13 cellular contexts compared by ENCODE assay signal in the genomic region with DNA sequence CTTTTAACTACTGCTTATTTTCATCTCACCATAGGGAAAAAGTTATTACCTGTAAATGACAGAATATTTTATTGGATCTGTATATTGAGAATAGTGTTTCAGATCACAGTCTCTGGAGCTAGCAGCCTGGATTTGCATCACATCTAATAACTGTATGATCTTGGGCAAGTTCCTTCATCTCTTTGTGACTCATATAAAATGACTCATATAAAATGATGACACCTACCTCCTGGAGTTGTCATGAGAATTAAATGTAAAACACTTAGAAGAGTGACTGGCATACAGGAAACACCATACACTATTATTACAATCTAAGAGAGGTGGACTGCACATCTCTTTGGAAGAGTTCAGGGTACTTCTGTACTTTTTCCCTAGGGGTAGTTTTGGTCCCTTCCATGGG.
DNase-seq lines count a peak whose midpoint lies in the region; ATAC-seq and TF ChIP-seq lines count a peak whose summit lies in the region.
"Had no signal": no experiment of that assay in that cellular context is flagged by ENCODE, and none has a peak within 500 bp of the region (broad histone marks: within the 10 kb centered on the region; RNA-seq: fewer than 3 reads in every experiment).

No MANE protein-coding gene starts in this region.

- TF ChIP-seq CTCF in lower lobe of right lung (IDR thresholded peaks at IDR 0.05): no peak

- no peak overlapping the region for H4K91ac ChIP-seq in mesenchymal stem cell (ENCODE audit: low read length)

- no peak overlapping the region for H3K4me2 ChIP-seq in mesenchymal stem cell (ENCODE audit: low read length, poor library complexity, severe bottlenecking)

- no peak overlapping the region for H3K18ac ChIP-seq in mesenchymal stem cell (ENCODE audit: low read depth in 1 of 2, low read length in 2 of 2)

- no peaks in the 10 kb centered on the region for H3K27me3 Mint-ChIP-seq in activated T-cell treated with anti-CD3 and anti-CD28 coated beads, Interleukin-2, amount 50 U/mL, for 4 hours (ENCODE audit: low read depth)
- H3K27me3 Mint-ChIP-seq: B cell had no signal

- H3K36me3 ChIP-seq in mesenchymal stem cell (ENCODE audit: control insufficient read depth in 1 of 2, insufficient read depth in 2 of 2, low read depth in 1 of 2, low read length in 2 of 2) (no peaks in the 10 kb centered on the region), lower lobe of right lung (no peaks in the 10 kb centered on the region)

- H3K9me3 ChIP-seq in mesenchymal stem cell (ENCODE audit: control insufficient read depth, low read length): no peaks in the 10 kb centered on the region
- H3K9me3 ChIP-seq in lower lobe of right lung: no peaks in the 10 kb centered on the region

- no peak overlapping the region for H4K8ac ChIP-seq in mesenchymal stem cell (ENCODE audit: low read length)

- H3K4me1 Mint-ChIP-seq in activated T-cell treated with anti-CD3 and anti-CD28 coated beads, Interleukin-2, amount 50 U/mL, for 4 hours (ENCODE audit: low read depth): no peaks in the 10 kb centered on the region
- H3K4me1 Mint-ChIP-seq: B cell had no signal

- intact Hi-C loops in lower lobe of right lung (cut with DNase I): no loop called here

- ATAC-seq in activated T-cell treated with anti-CD3 and anti-CD28 coated beads, Interleukin-2, amount 50 U/mL, for 4 hours: peak; percentile 32 to 40
- no peak for ATAC-seq in HG03354 (IDR thresholded peaks at IDR 0.05; ENCODE audit: poor library complexity, severe bottlenecking, unreplicated experiment)
- ATAC-seq in lower lobe of right lung: no peak

- H3K4me1 ChIP-seq in mesenchymal stem cell (ENCODE audit: control insufficient read depth, insufficient read depth, low read depth, low read length): no peaks in the 10 kb centered on the region
- no peaks in the 10 kb centered on the region for H3K4me1 ChIP-seq in lower lobe of right lung

- H3K23ac ChIP-seq in mesenchymal stem cell (ENCODE audit: low read length in 2 of 2): no peak overlapping the region

- no peak overlapping the region for H3K4me3 Mint-ChIP-seq in activated T-cell treated with anti-CD3 and anti-CD28 coated beads, Interleukin-2, amount 50 U/mL, for 4 hours
- H3K4me3 Mint-ChIP-seq: B cell had no signal

- no peak overlapping the region for H2BK120ac ChIP-seq in mesenchymal stem cell (ENCODE audit: low read depth, low read length)

- H2BK15ac ChIP-seq in mesenchymal stem cell (ENCODE audit: low read depth, poor library complexity, severe bottlenecking): no peak overlapping the region

- no peak overlapping the region for H3K4ac ChIP-seq in mesenchymal stem cell (ENCODE audit: low read depth in 1 of 2, low read length in 2 of 2)

- H3K27ac ChIP-seq in mesenchymal stem cell (ENCODE audit: low read length, poor library complexity, severe bottlenecking): no peak overlapping the region
- H3K27ac ChIP-seq in lower lobe of right lung: no peak overlapping the region

- no peak overlapping the region for H3K14ac ChIP-seq in mesenchymal stem cell (ENCODE audit: low read length in 2 of 2)

- H3K9ac ChIP-seq in mesenchymal stem cell (ENCODE audit: low read length): no peak overlapping the region

- peaks cover 10% of the 10 kb centered on the region for H3K79me1 ChIP-seq in mesenchymal stem cell (replicated peaks; ENCODE audit: low read length, poor library complexity, severe bottlenecking)

- H2AK5ac ChIP-seq in mesenchymal stem cell (ENCODE audit: low read length, severe bottlenecking): no peak overlapping the region

- H3K4me3 ChIP-seq in mesenchymal stem cell (ENCODE audit: insufficient read depth in 1 of 2, low read depth in 1 of 2, low read length in 2 of 2) (no peak overlapping the region), lower lobe of right lung (no peak overlapping the region)

- DNase-seq in activated T-cell treated with anti-CD3 and anti-CD28 coated beads, Interleukin-2, amount 50 U/mL, for 4 hours: no peak
- no peak for DNase-seq in activated T-cell treated with anti-CD3 and anti-CD28 coated beads, Interleukin-2, amount 50 U/mL, for 1 hour
- peak; percentile 4 for DNase-seq in NCI-H69 (lab: John Stamatoyannopoulos, UW)
- peak; percentile 61 for DNase-seq in fibroblast of gingiva (ENCODE audit: low read depth)
- DNase-seq in stromal cell of bone marrow (ENCODE audit: low read depth): peak; percentile 59
- DNase-seq in mesenchymal stem cell: no peak
- no peak for DNase-seq in lower lobe of right lung
- DNase-seq: activated CD8-positive, alpha-beta memory T cell treated with anti-CD3 and anti-CD28 coated beads, Interleukin-2, amount 50 U/mL, for 48 hours; NCI-H2227 treated with DMSO at 0.1 percent for 48 hours; posterior cingulate gyrus; SHP77 had no signal

- H3K27me3 ChIP-seq in mesenchymal stem cell (ENCODE audit: control insufficient read depth in 1 of 2, insufficient read depth in 1 of 2, low read length in 2 of 2) (no peaks in the 10 kb centered on the region), lower lobe of right lung (ENCODE audit: low read depth) (no peaks in the 10 kb centered on the region)

- H3K36me3 Mint-ChIP-seq in activated T-cell treated with anti-CD3 and anti-CD28 coated beads, Interleukin-2, amount 50 U/mL, for 4 hours (ENCODE audit: insufficient read depth): no peaks in the 10 kb centered on the region

- H2BK12ac ChIP-seq in mesenchymal stem cell (ENCODE audit: low read length in 2 of 2): no peak overlapping the region

- H3K9me3 Mint-ChIP-seq in activated T-cell treated with anti-CD3 and anti-CD28 coated beads, Interleukin-2, amount 50 U/mL, for 4 hours: peaks cover 17% of the 10 kb centered on the region

- no peak overlapping the region for H2BK5ac ChIP-seq in mesenchymal stem cell (ENCODE audit: low read depth, low read length, poor library complexity, severe bottlenecking)

- H2AFZ ChIP-seq in mesenchymal stem cell (ENCODE audit: low read depth, low read length): no peak overlapping the region

Comparison
In these comparisons a context has a peak if more than half of its experiments do, and no peak if none do; other contexts are left out.
1. ATAC-seq: peak in activated T-cell treated with anti-CD3 and anti-CD28 coated beads, Interleukin-2, amount 50 U/mL, for 4 hours (2 of 2); none in HG03354 (single experiment) and lower lobe of right lung (0 of 2).
2. DNase-seq: peak in NCI-H69 (single experiment), fibroblast of gingiva (single experiment) and stromal cell of bone marrow (single experiment); none in activated T-cell treated with anti-CD3 and anti-CD28 coated beads, Interleukin-2, amount 50 U/mL, for 4 hours (single experiment), activated T-cell treated with anti-CD3 and anti-CD28 coated beads, Interleukin-2, amount 50 U/mL, for 1 hour (single experiment), mesenchymal stem cell (single experiment) and lower lobe of right lung (single experiment).